27 cellular contexts compared by ENCODE assay signal in the genomic region with DNA sequence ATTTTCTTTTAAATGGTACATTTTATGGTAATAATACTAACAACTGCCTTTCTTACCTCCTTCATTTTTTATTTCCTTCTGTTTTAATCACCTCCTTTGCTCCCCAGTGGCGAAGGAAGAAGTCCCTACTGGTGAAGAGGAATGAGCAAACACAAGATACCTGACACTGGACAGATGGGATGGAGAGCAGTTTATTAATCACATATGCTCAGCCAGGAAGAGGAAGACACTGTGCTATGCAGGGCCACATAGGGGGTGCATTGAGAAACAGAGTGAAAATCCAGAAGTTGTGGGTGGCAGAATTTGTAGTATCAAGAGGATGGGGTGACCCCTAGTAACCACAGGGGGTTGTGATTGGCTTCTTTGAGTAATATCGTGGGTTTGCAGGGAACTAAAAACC.
"Had no signal": no experiment of that assay in that cellular context is flagged by ENCODE, and none has a peak within 500 bp of the region (broad histone marks: within the 10 kb centered on the region; RNA-seq: fewer than 3 reads in every experiment).

No MANE protein-coding gene starts in this region.

- H3K4me3 ChIP-seq: adrenal gland, colonic mucosa, esophagus squamous epithelium, lower lobe of right lung, right lobe of liver, skin epidermis, uterus had no signal

- H3K27me3 ChIP-seq: adrenal gland, colonic mucosa, esophagus squamous epithelium, foreskin keratinocyte, right lobe of liver, uterus had no signal

- H3K36me3 ChIP-seq: adrenal gland, colonic mucosa, esophagus squamous epithelium, lower lobe of right lung, right lobe of liver, uterus had no signal

- H3K4me1 ChIP-seq: adrenal gland, colonic mucosa, esophagus squamous epithelium, foreskin keratinocyte, lower lobe of right lung, right lobe of liver, uterus had no signal

- H3K27ac ChIP-seq: adrenal gland, colonic mucosa, esophagus squamous epithelium, foreskin keratinocyte, lower lobe of right lung, right lobe of liver, skin epidermis, uterus had no signal

- H3K9me3 ChIP-seq: adrenal gland, colonic mucosa, esophagus squamous epithelium, lower lobe of right lung, right lobe of liver, uterus had no signal

- ATAC-seq: activated CD4-positive, alpha-beta T cell treated with anti-CD3 and anti-CD28 coated beads for 36 hours; activated T-helper 17 cell treated with anti-CD3 and anti-CD28 coated beads, Interleukin-2, amount 50 U/mL, for 72 hours; foreskin keratinocyte; left lobe of liver; lower lobe of right lung; right lobe of liver; stimulated activated naive B cell treated with anti-CD40 and anti-IgM and Interleukin-4, amounts not matched to agents 10 μg/mL and 1 μg/mL and 100 μg/mL, for 72 hours had no signal

- DNase-seq: activated B cell treated with CpG ODN at 0.5 μM for 24 hours; activated CD4-positive, alpha-beta T cell treated with anti-CD3 and anti-CD28 coated beads for 36 hours; activated CD4-positive, alpha-beta T cell treated with anti-CD3 and anti-CD28 coated beads, Interleukin-2, amount 50 U/mL, for 4 hours; activated CD8-positive, alpha-beta memory T cell treated with anti-CD3 and anti-CD28 coated beads for 24 hours; activated CD8-positive, alpha-beta memory T cell treated with anti-CD3 and anti-CD28 coated beads, Interleukin-2, amount 50 U/mL, for 4 hours; activated naive CD4-positive, alpha-beta T cell; activated T-cell treated with anti-CD3 and anti-CD28 coated beads, Interleukin-2, amount 50 U/mL, for 24 hours; adrenal gland; colonic mucosa; endodermal cell; esophagus squamous epithelium; foreskin keratinocyte; immature natural killer cell; lower lobe of right lung; naive B cell; occipital lobe; posterior cingulate gyrus; right lobe of liver; stimulated activated CD4-positive, alpha-beta T cell treated with anti-CD3 and anti-CD28 coated beads, Interleukin-2, amount 100 ng/mL, for 48 hours; stimulated activated CD8-positive, alpha-beta memory T cell treated with anti-CD3 and anti-CD28 coated beads, Interleukin-4, amount 100 ng/mL, for 48 hours; stimulated activated naive B cell treated with anti-CD40 and anti-IgM and Interleukin-4, amounts not matched to agents 10 μg/mL and 1 μg/mL and 100 μg/mL, for 72 hours; T1000; trophoblast cell; uterus had no signal
